1 cellular context compared by ENCODE assay signal in the genomic region with DNA sequence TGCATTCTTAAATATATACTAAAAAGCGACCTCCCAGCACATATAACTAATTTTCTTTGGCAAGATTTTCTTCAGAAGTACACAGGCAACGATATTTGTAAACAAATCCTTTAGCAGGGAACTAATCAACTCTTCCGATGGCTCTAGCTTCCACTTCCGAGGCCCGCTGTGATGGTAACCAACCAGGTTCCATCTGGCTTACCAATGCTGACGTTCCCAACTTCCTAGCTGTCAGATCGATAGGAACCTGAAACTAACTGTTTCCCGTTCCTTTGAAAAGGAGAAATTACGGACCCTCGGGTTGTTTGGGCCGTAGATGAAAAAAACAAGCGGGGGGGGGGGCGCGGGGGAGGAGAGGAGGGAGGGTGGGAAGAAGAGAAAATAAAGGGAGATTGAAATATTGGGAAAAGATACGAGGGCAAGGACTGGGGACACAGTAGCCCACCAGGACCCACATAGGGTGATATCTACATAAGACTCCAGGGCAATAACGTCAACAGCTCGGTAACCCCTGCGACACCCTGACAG.
TF ChIP-seq lines count a peak whose summit lies in the region.

No MANE protein-coding gene starts in this region.

TF ChIP-seq in WTC11, 78 proteins besides CTCF, POLR2A, EP300 and RAD21 (continued from another document):
- TF ChIP-seq, protein P1, sequence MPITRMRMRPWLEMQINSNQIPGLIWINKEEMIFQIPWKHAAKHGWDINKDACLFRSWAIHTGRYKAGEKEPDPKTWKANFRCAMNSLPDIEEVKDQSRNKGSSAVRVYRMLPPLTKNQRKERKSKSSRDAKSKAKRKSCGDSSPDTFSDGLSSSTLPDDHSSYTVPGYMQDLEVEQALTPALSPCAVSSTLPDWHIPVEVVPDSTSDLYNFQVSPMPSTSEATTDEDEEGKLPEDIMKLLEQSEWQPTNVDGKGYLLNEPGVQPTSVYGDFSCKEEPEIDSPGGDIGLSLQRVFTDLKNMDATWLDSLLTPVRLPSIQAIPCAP (CRISPR knock-in tag; IDR thresholded peaks at IDR 0.05): no peak
- TF ChIP-seq, protein P2, sequence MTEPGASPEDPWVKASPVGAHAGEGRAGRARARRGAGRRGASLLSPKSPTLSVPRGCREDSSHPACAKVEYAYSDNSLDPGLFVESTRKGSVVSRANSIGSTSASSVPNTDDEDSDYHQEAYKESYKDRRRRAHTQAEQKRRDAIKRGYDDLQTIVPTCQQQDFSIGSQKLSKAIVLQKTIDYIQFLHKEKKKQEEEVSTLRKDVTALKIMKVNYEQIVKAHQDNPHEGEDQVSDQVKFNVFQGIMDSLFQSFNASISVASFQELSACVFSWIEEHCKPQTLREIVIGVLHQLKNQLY (CRISPR knock-in tag; IDR thresholded peaks at IDR 0.05): no peak
